ENCODE assay signal across 1 cellular context in the genomic region with DNA sequence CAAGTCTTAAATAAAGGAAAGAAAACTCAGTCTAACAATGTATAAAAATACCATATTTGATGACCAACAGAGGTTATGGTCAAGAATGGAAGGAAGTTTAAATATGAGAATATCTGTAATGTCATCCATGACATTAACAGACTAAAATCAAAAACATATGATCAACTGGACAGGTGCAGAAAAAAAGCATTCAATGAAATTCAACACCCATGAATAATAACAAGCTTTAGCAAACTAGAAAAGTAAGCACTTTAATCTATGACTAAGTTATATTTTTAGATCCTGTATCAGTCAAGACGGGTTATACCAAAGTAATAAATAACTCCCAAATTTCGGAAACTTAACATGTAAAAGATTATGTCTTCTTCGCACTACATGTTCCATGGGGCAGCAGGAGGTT.
TF ChIP-seq lines count a peak whose summit lies in the region.

No MANE protein-coding gene starts in this region.

TF ChIP-seq in IMR-90, 13 proteins besides CTCF, POLR2A, EP300 and RAD21 (continued from another document):
- no peak for TF ChIP-seq USF2 (IDR thresholded peaks at IDR 0.05; ENCODE audit: low read depth, low read length)
- no peak for TF ChIP-seq ELK1 (IDR thresholded peaks at IDR 0.05; ENCODE audit: borderline replicate concordance, low read depth, low read length)
